ENCODE assay signal across 22 cellular contexts in genomic region chr3:171837698-171838097, GRCh38. TPM values are rescaled to one million over a fixed set of nuclear protein-coding genes. Genes with fewer than 3 reads are reported as not detected.
DNase-seq lines count a peak whose midpoint lies in the region; ATAC-seq and TF ChIP-seq lines count a peak whose summit lies in the region.
"Had no signal": no experiment of that assay in that cellular context is flagged by ENCODE, and none has a peak within 500 bp of the region (broad histone marks: within the 10 kb centered on the region; RNA-seq: fewer than 3 reads in every experiment).

No MANE protein-coding gene starts in this region.

- H3K27me3 ChIP-seq in cardiac muscle cell = no peaks in the 10 kb centered on the region
- H3K27me3 ChIP-seq in fibroblast of lung (ENCODE audit: control insufficient read depth, insufficient read depth, low read length) = no peaks in the 10 kb centered on the region
- no peaks in the 10 kb centered on the region for H3K27me3 ChIP-seq in psoas muscle (ENCODE audit: insufficient read depth in 3 of 3, low read length in 2 of 3)
- H3K27me3 ChIP-seq in uterus = no peaks in the 10 kb centered on the region
- no peaks in the 10 kb centered on the region for H3K27me3 ChIP-seq in BE2C
- H3K27me3 ChIP-seq: body of pancreas had no signal

- intact Hi-C loops in left ventricle myocardium superior (cut with micrococcal nuclease) = no loop called here
- intact Hi-C loops in psoas muscle (cut with DNase I) = loop anchor here in 1 of 2 donors (10.0 kb wide), 1 partner anchor 193 kb away; no protein-coding TSS in a partner anchor
- intact Hi-C loops in uterus (cut with DNase I; ENCODE audit: low total_unique reads) = no loop called here

- H3K79me2 ChIP-seq in fibroblast of lung (ENCODE audit: control insufficient read depth, insufficient read depth, low read length) = no peaks in the 10 kb centered on the region

- ATAC-seq in left ventricle myocardium superior (no peak), psoas muscle (no peak), GM18517 (IDR thresholded peaks at IDR 0.05; ENCODE audit: unreplicated experiment) (no peak)
- ATAC-seq: body of pancreas, HCT116 had no signal

- H4K20me1 ChIP-seq in fibroblast of lung (ENCODE audit: control insufficient read depth, extremely low read depth, insufficient read depth, low read length) = no peaks in the 10 kb centered on the region

- DNase-seq in cardiac muscle cell (ENCODE audit: low read depth in 1 of 2, low spot score in 1 of 2) = no peak
- DNase-seq in left ventricle myocardium superior = no peak
- DNase-seq in fibroblast of lung (ENCODE audit: low read depth in 2 of 2) = no peak
- no peak for DNase-seq in psoas muscle
- DNase-seq in uterus = no peak
- DNase-seq in H4 (ENCODE audit: low spot score) = no peak
- DNase-seq in BE2C = no peak
- DNase-seq: activated naive CD4-positive, alpha-beta T cell; NCI-H1048; NCI-H2171; stimulated activated CD4-positive, alpha-beta T cell treated with anti-CD3 and anti-CD28 coated beads, Interleukin-4, amount 100 ng/mL, for 24 hours had no signal

- peak overlapping the region; percentile 86 for H3K4me2 ChIP-seq in fibroblast of lung (ENCODE audit: extremely low read depth, insufficient read depth, low read length)

- no peak for TF ChIP-seq POLR2A in uterus (IDR thresholded peaks at IDR 0.05)

- H2AFZ ChIP-seq in fibroblast of lung (ENCODE audit: low read length) = no peak overlapping the region

- H3K4me1 ChIP-seq in cardiac muscle cell (ENCODE audit: low read depth) (peaks cover 56% of the 10 kb centered on the region), fibroblast of lung (ENCODE audit: control insufficient read depth, extremely low read depth, insufficient read depth, low read length) (peaks cover 17% of the 10 kb centered on the region), psoas muscle (peaks cover 17% of the 10 kb centered on the region), uterus (no peaks in the 10 kb centered on the region), BE2C (no peaks in the 10 kb centered on the region)
- H3K4me1 ChIP-seq: prostate gland had no signal

- H3K36me3 ChIP-seq in cardiac muscle cell (no peaks in the 10 kb centered on the region), fibroblast of lung (ENCODE audit: control insufficient read depth, insufficient read depth, low read length) (no peaks in the 10 kb centered on the region), psoas muscle (ENCODE audit: insufficient read depth in 1 of 2, low read depth in 1 of 2) (no peaks in the 10 kb centered on the region), uterus (no peaks in the 10 kb centered on the region), BE2C (no peaks in the 10 kb centered on the region)
- H3K36me3 ChIP-seq: prostate gland had no signal

- no peak for TF ChIP-seq CTCF in cardiac muscle cell (IDR thresholded peaks at IDR 0.05; ENCODE audit: low read depth, low read length)
- no peak for TF ChIP-seq CTCF in fibroblast of lung (conservative IDR thresholded peaks at IDR 0.05 in 1 of 2, IDR thresholded peaks at IDR 0.05 in 1 of 2; ENCODE audit: low read depth in 1 of 2, low read length in 2 of 2)
- no peak for TF ChIP-seq CTCF in psoas muscle (IDR thresholded peaks at IDR 0.05)
- no peak for TF ChIP-seq CTCF in uterus (IDR thresholded peaks at IDR 0.05)
- TF ChIP-seq CTCF in BE2C (IDR thresholded peaks at IDR 0.05; ENCODE audit: low read depth, low read length) = no peak

- H3K4me3 ChIP-seq in cardiac muscle cell (no peak overlapping the region), fibroblast of lung (replicated peaks in 1 of 4; ENCODE audit: control extremely low read depth in 1 of 4, insufficient read depth in 1 of 4, low read depth in 3 of 4, low read length in 4 of 4) (no peak overlapping the region), psoas muscle (no peak overlapping the region), uterus (no peak overlapping the region), BE2C (ENCODE audit: low read depth, low read length) (no peak overlapping the region)
- H3K4me3 ChIP-seq: body of pancreas, prostate gland had no signal

- no peak overlapping the region for H3K9ac ChIP-seq in fibroblast of lung (ENCODE audit: insufficient read depth, low read length)

- H3K9me3 ChIP-seq in cardiac muscle cell (ENCODE audit: low read depth) = no peaks in the 10 kb centered on the region
- H3K9me3 ChIP-seq in fibroblast of lung (ENCODE audit: control insufficient read depth, insufficient read depth, low read depth, low read length) = no peaks in the 10 kb centered on the region
- H3K9me3 ChIP-seq in psoas muscle = no peaks in the 10 kb centered on the region
- no peaks in the 10 kb centered on the region for H3K9me3 ChIP-seq in uterus
- H3K9me3 ChIP-seq in BE2C = no peaks in the 10 kb centered on the region
- H3K9me3 ChIP-seq: body of pancreas, prostate gland had no signal

- H3K27ac ChIP-seq in cardiac muscle cell (peak overlapping the region; percentile 26), fibroblast of lung (ENCODE audit: insufficient read depth, low read length) (peak overlapping the region; percentile 72), psoas muscle (peak overlapping the region; percentile 36), uterus (peak overlapping the region; percentile 70 to 78)
- H3K27ac ChIP-seq: 22Rv1, prostate gland, RWPE1 had no signal

RNA-seq across cellular contexts. Expression of gene TMEM212, which starts 5.5 kb away (rescaled TPM):
- total RNA-seq in cardiac muscle cell (not detected in 2 replicates), left ventricle myocardium superior (not detected), fibroblast of lung (not detected in 2 replicates), psoas muscle (not detected), uterus (1 to 10 TPM in 1 of 4 donors, not detected in 3; 1.2 TPM)
- polyA plus RNA-seq in cardiac muscle cell (0.26 TPM in 1 of 2 replicates, not detected in the other), fibroblast of lung (not detected in 2 replicates), psoas muscle (not detected)
- not detected in 2 replicates for polyA plus RNA-seq in fibroblast of lung (2012)
- not detected in 2 replicates for polyA minus RNA-seq in fibroblast of lung (ENCODE audit: low replicate concordance)
- total RNA-seq in H4 (2014; rRNA removed; shearing (Covaris generic)) = not detected in 2 replicates
- polyA plus RNA-seq in BE2C (2012; ENCODE audit: insufficient read depth, insufficient read length, low read depth) = not detected
- total RNA-seq: activated CD8-positive, alpha-beta memory T cell treated with anti-CD3 and anti-CD28 coated beads for 36 hours; body of pancreas; endodermal cell; kidney; mucosa of gallbladder; prostate gland; WTC11 had no signal

RNA-seq across cellular contexts. Expression of gene PLD1, which starts 27.4 kb away (rescaled TPM):
- total RNA-seq in cardiac muscle cell = 15.7 and 35.1 TPM in 2 replicates
- 18.3 and 35.2 TPM in 2 replicates for polyA plus RNA-seq in cardiac muscle cell
- total RNA-seq in left ventricle myocardium superior = 75.1 TPM
- 8.2 and 18.8 TPM in 2 replicates for total RNA-seq in fibroblast of lung
- 3.3 and 10.8 TPM in 2 replicates for polyA plus RNA-seq in fibroblast of lung
- 2.6 and 7.9 TPM in 2 replicates for polyA plus RNA-seq in fibroblast of lung (2012)
- polyA minus RNA-seq in fibroblast of lung (ENCODE audit: low replicate concordance) = 3.8 and 6.7 TPM in 2 replicates
- total RNA-seq in psoas muscle = 1 to 10 TPM; 1.9 to 6.7 (median 3.0) TPM
- polyA plus RNA-seq in psoas muscle = 1 to 10 TPM in 2 of 3 donors, under 1 TPM in 1; 0.73 to 1.7 (median 1.6) TPM
- total RNA-seq in uterus = 10 to 100 TPM; 15.6 to 94.8 (median 30.8) TPM
- total RNA-seq in H4 (2014; rRNA removed; shearing (Covaris generic)) = 14.4 and 19.0 TPM in 2 replicates
- polyA plus RNA-seq in BE2C (2012; ENCODE audit: insufficient read depth, insufficient read length, low read depth) = 0.49 TPM
